8 cellular contexts compared by ENCODE assay signal in the genomic region with DNA sequence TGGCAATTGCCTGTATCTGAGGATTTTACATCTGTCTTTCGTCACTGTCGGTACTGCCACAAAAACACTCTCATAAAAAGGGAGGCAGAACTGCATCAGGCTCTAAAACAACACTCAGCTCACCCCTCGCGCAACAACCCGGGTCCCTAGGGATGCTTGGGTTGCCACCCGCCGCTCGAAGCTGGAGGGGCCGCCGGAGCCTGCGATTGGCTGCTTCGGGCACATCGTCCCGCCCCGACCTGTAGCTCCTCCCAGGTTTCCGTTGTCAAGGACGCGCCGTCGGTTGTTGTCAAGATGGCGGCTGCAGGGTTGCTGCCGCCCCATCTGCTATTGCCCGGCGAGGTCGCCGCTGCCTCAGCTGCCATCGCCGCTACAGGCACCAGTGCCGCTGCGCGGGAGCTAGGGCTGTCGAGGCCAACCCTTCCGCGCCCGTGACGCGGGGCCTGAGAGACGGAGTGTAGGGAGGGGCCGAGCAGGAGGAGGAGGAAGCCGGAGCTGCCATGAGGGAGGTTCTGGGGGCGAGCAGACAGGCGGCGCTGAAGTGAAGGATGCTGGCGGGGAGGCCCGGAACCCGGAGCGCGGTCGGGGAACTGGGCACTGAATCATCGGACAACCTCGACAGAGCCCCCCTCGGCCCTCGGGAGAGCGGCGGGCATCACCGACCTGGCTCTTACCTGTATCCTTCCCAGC. TPM values are rescaled to one million over a fixed set of nuclear protein-coding genes. Genes with fewer than 3 reads are reported as not detected.
DNase-seq lines count a peak whose midpoint lies in the region; TF ChIP-seq lines count a peak whose summit lies in the region.

A gene with protein sequence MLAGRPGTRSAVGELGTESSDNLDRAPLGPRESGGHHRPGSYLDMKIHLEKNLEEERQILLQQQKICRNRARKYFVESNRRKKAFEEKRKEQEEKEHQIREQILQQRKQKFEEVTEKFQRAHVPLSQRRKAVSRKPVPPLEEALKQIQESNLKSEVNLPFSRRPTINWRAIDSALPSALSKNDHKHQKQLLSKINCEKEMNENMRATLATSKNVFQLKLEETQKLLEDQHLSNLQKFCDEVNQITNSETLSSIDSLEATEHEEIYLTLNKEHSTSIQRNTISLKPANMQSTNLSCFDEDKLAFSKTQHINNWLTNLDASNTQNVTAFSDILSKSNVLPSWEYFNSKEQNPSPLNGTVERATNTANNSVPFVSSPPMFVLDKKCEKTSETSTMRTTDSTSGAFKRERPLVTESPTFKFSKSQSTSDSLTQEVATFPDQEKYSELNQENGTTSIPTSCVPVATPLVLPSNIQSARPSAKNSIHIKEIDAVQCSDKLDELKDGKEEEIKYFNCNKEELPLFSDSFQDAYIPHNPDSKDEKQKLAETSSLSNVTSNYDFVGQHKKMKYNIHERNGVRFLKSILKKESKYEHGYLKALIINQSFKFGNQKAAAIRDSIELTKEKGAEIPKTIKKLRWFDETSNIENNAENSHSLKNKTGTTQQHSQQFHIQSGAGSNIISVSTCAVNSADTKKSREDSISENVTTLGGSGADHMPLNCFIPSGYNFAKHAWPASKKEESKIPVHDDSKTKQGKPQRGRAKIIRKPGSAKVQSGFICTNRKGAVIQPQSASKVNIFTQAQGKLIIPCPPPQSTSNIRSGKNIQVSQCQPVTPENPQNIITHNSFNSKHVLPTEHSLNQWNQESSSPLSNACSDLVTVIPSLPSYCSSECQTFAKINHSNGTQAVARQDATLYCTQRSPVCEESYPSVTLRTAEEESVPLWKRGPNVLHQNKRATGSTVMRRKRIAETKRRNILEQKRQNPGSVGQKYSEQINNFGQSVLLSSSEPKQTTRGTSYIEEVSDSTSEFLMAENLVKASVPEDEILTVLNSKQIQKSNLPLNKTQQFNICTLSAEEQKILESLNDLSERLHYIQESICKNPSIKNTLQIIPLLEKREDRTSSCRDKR (plus strand): TSS at position 274 of the 690 bp plus-strand sequence. CDS start 275 bp downstream, at position 549.

- H2BK15ac ChIP-seq in H9 (ENCODE audit: low read depth, low read length): no peak within 1 kb of the TSS

- no peaks in the 10 kb centered on the region for H3K9me3 Mint-ChIP-seq in H9
- H3K9me3 Mint-ChIP-seq in activated naive CD4-positive, alpha-beta T cell treated with anti-CD3 and anti-CD28 coated beads, Interleukin-2, amount 50 U/mL, for 24 hours: no peaks in the 10 kb centered on the region

- no peak within 1 kb of the TSS for H2BK5ac ChIP-seq in H9 (ENCODE audit: insufficient read length, low read length)

- no peaks in the 10 kb centered on the region for H3K27me3 Mint-ChIP-seq in H9 (ENCODE audit: low read depth)
- H3K27me3 Mint-ChIP-seq in activated naive CD4-positive, alpha-beta T cell treated with anti-CD3 and anti-CD28 coated beads, Interleukin-2, amount 50 U/mL, for 24 hours: no peaks in the 10 kb centered on the region

- no peak within 1 kb of the TSS for H4K91ac ChIP-seq in H9 (ENCODE audit: insufficient read length, low read depth, low read length)

- no peak within 1 kb of the TSS for H3K23ac ChIP-seq in H9 (ENCODE audit: insufficient read length, low read depth, low read length)

- H3K27ac ChIP-seq in H9 (ENCODE audit: insufficient read length, low read depth, low read length) (no peak within 1 kb of the TSS), SJCRH30 (peak within 1 kb of the TSS; percentile 31), suprapubic skin (peak within 1 kb of the TSS; percentile 88)

- H3T11ph ChIP-seq in H9 (ENCODE audit: low read length): no peak within 1 kb of the TSS

- no peaks in the 10 kb centered on the region for H3K79me1 ChIP-seq in H9 (ENCODE audit: insufficient read depth, low read depth, low read length, poor library complexity, severe bottlenecking)

- H2BK12ac ChIP-seq in H9 (ENCODE audit: insufficient read length, low read depth, low read length): no peak within 1 kb of the TSS

- no CpG with 5 or more reads among the region's 56 CpGs for WGBS in H9 (ENCODE audit: extremely low coverage, insufficient read length, low lambda C conversion rate)
- WGBS in suprapubic skin: 0% methylated on average over 39 of the region's 56 CpGs

- peak within 1 kb of the TSS; percentile 82 to 89 (median 83) for H3K27ac Mint-ChIP-seq in H9
- peak within 1 kb of the TSS; percentile 94 for H3K27ac Mint-ChIP-seq in activated naive CD4-positive, alpha-beta T cell treated with anti-CD3 and anti-CD28 coated beads, Interleukin-2, amount 50 U/mL, for 24 hours

- no peak within 1 kb of the TSS for H4K8ac ChIP-seq in H9 (replicated peaks; ENCODE audit: insufficient read length, low read depth, low read length)

- peak within 1 kb of the TSS; percentile 91 for H2AFZ ChIP-seq in H9 (ENCODE audit: low read length)

- H4K20me1 ChIP-seq in H9 (ENCODE audit: control insufficient read depth, insufficient read depth, insufficient read length): no peaks in the 10 kb centered on the region

- no peak within 1 kb of the TSS for H3K4ac ChIP-seq in H9 (ENCODE audit: low read depth, low read length)

- H3K27me3 ChIP-seq in H9 (ENCODE audit: insufficient read depth, low read length) (no peaks in the 10 kb centered on the region), MG63 (no peaks in the 10 kb centered on the region), SJCRH30 (no peaks in the 10 kb centered on the region), suprapubic skin (no peaks in the 10 kb centered on the region)

- H3K4me3 ChIP-seq in MG63 (peak within 1 kb of the TSS; percentile 89), SJCRH30 (peak within 1 kb of the TSS; percentile 66), suprapubic skin (peak within 1 kb of the TSS; percentile 52)

- no peaks in the 10 kb centered on the region for H3K36me3 Mint-ChIP-seq in H9 (ENCODE audit: insufficient read depth in 1 of 3, low read depth in 3 of 3)
- H3K36me3 Mint-ChIP-seq in activated naive CD4-positive, alpha-beta T cell treated with anti-CD3 and anti-CD28 coated beads, Interleukin-2, amount 50 U/mL, for 24 hours: no peaks in the 10 kb centered on the region

- no peak within 1 kb of the TSS for H3K56ac ChIP-seq in H9 (ENCODE audit: insufficient read length, low read depth, low read length)

- peak within 1 kb of the TSS; percentile 69 for H3K4me2 ChIP-seq in H9 (ENCODE audit: insufficient read depth, insufficient read length, low read length)

- peak; percentile 9 to 63 for TF ChIP-seq POLR2A in suprapubic skin (IDR thresholded peaks at IDR 0.05)

- H3K14ac ChIP-seq in H9 (ENCODE audit: insufficient read depth, low read length): peak within 1 kb of the TSS; percentile 26; the same call in 1 of the 2 replicates

- no peak within 1 kb of the TSS for H4K5ac ChIP-seq in H9 (ENCODE audit: insufficient read length, low read depth, low read length)

- no peaks in the 10 kb centered on the region for H3K79me2 ChIP-seq in H9 (ENCODE audit: insufficient read depth, low read length)

- no peak within 1 kb of the TSS for H2AK5ac ChIP-seq in H9 (ENCODE audit: insufficient read length, low read length)

- H2BK20ac ChIP-seq in H9 (ENCODE audit: low read depth, low read length, poor library complexity, severe bottlenecking): no peak within 1 kb of the TSS

- peaks cover 17 to 26% of the 10 kb centered on the region in 2 experiments for H3K4me1 Mint-ChIP-seq in H9
- peaks cover 29% of the 10 kb centered on the region for H3K4me1 Mint-ChIP-seq in activated naive CD4-positive, alpha-beta T cell treated with anti-CD3 and anti-CD28 coated beads, Interleukin-2, amount 50 U/mL, for 24 hours

- no peak for TF ChIP-seq EP300 in suprapubic skin (IDR thresholded peaks at IDR 0.05)

- no peaks in the 10 kb centered on the region for H3K9me3 ChIP-seq in H9 (ENCODE audit: control insufficient read depth, low read depth, low read length)
- H3K9me3 ChIP-seq in MG63: no peaks in the 10 kb centered on the region
- no peaks in the 10 kb centered on the region for H3K9me3 ChIP-seq in SJCRH30 (replicated peaks)
- H3K9me3 ChIP-seq in suprapubic skin: no peaks in the 10 kb centered on the region

- peak within 1 kb of the TSS; percentile 81 for H3K9ac ChIP-seq in H9 (ENCODE audit: extremely low read depth, insufficient read length, low read length)

- H2BK120ac ChIP-seq in H9 (ENCODE audit: low read depth, low read length, poor library complexity, severe bottlenecking): no peak within 1 kb of the TSS

- H3K4me1 ChIP-seq in H9 (ENCODE audit: insufficient read depth, low read length): peaks cover 3% of the 10 kb centered on the region; the same call in 1 of the 2 replicates
- no peaks in the 10 kb centered on the region for H3K4me1 ChIP-seq in SJCRH30
- H3K4me1 ChIP-seq in suprapubic skin: peaks cover 23% of the 10 kb centered on the region

- DNase-seq in EL (peak; percentile 96), H9 (peak; percentile 95), MG63 (peak; percentile 91), SJCRH30 (peak; percentile 88 to 90), glomerular endothelial cell (ENCODE audit: extremely low read depth, low read depth, low spot score) (peak; percentile 58), occipital lobe (lab: John Stamatoyannopoulos, UW) (peak; percentile 92), suprapubic skin (ENCODE audit: low spot score in 2 of 2) (peak; percentile 97 to 98)

- H3K36me3 ChIP-seq in MG63 (no peaks in the 10 kb centered on the region), SJCRH30 (no peaks in the 10 kb centered on the region), suprapubic skin (no peaks in the 10 kb centered on the region)

- H3K23me2 ChIP-seq in H9 (ENCODE audit: insufficient read length, low read depth, low read length, poor library complexity, severe bottlenecking): peaks cover 5% of the 10 kb centered on the region

- peak; percentile 49 for TF ChIP-seq CTCF in H9 (conservative IDR thresholded peaks at IDR 0.05)
- peak; percentile 3 to 43 for TF ChIP-seq CTCF in suprapubic skin (IDR thresholded peaks at IDR 0.05)

- H3K18ac ChIP-seq in H9 (ENCODE audit: insufficient read length, low read depth, low read length): peak within 1 kb of the TSS; percentile 12

- peak within 1 kb of the TSS; percentile 78 to 92 for H3K4me3 Mint-ChIP-seq in H9
- peak within 1 kb of the TSS; percentile 95 for H3K4me3 Mint-ChIP-seq in activated naive CD4-positive, alpha-beta T cell treated with anti-CD3 and anti-CD28 coated beads, Interleukin-2, amount 50 U/mL, for 24 hours

RNA-seq across cellular contexts. Expression of the gene that starts here (rescaled TPM):
- total RNA-seq in H9 (2021) (1.2 TPM in 2 replicates), glomerular endothelial cell (0.15 and 0.58 TPM in 2 replicates), occipital lobe (9.4 TPM), suprapubic skin (10 to 100 TPM in 1 of 4 donors, 1 to 10 TPM in 3; 2.4 to 10.2 (median 4.6) TPM)
- total RNA-seq in MG63 (2014; rRNA removed; shearing (Covaris generic); ENCODE audit: low replicate concordance): 0.35 and 0.40 TPM in 2 replicates
- total RNA-seq in SJCRH30 (2014; rRNA removed; shearing (Covaris generic)): 0.32 and 0.41 TPM in 2 replicates

Comparison
In these comparisons a context has a peak if more than half of its experiments do, and no peak if none do; other contexts are left out.
1. Peak in DNase-seq and H3K4me3 ChIP-seq in MG63; RNA of the gene not detected or under 1 TPM.
2. Peak in DNase-seq, H3K4me3 ChIP-seq and H3K27ac ChIP-seq in SJCRH30; RNA of the gene not detected or under 1 TPM.
3. Peak in DNase-seq in glomerular endothelial cell; RNA of the gene not detected or under 1 TPM.